ENCODE assay signal across 19 cellular contexts in genomic region chr10:103021897-103022286, GRCh38.
A peak's percentile ranks its signal among the peaks of the same experiment; 100 is the strongest.
DNase-seq lines count a peak whose midpoint lies in the region; ATAC-seq and TF ChIP-seq lines count a peak whose summit lies in the region.
"Had no signal": no experiment of that assay in that cellular context is flagged by ENCODE, and none has a peak within 500 bp of the region (broad histone marks: within the 10 kb centered on the region; RNA-seq: fewer than 3 reads in every experiment).

No MANE protein-coding gene starts in this region.

- peaks cover 1% of the 10 kb centered on the region for H3K36me3 Mint-ChIP-seq in progenitor cell of endocrine pancreas (ENCODE audit: insufficient read depth)

- no peak overlapping the region for H3K4me3 Mint-ChIP-seq in progenitor cell of endocrine pancreas (ENCODE audit: low read depth)
- H3K4me3 Mint-ChIP-seq: activated naive CD8-positive, alpha-beta T cell treated with anti-CD3 and anti-CD28 coated beads, Interleukin-2, amount 50 U/mL, for 24 hours; activated T-cell treated with anti-CD3 and anti-CD28 coated beads, Interleukin-2, amount 50 U/mL, for 72 hours; naive thymus-derived CD4-positive, alpha-beta T cell had no signal

- TF ChIP-seq CTCF in fibroblast of the aortic adventitia (IDR thresholded peaks at IDR 0.05; ENCODE audit: insufficient read depth, low read length) (no peak), progenitor cell of endocrine pancreas (IDR thresholded peaks at IDR 0.05; ENCODE audit: unreplicated experiment) (no peak)

- ATAC-seq in GM21737 (IDR thresholded peaks at IDR 0.05; ENCODE audit: unreplicated experiment), result no peak
- ATAC-seq: activated naive CD8-positive, alpha-beta T cell treated with anti-CD3 and anti-CD28 coated beads, Interleukin-2, amount 50 U/mL, for 24 hours; activated T-cell treated with anti-CD3 and anti-CD28 coated beads, Interleukin-2, amount 50 U/mL, for 72 hours; naive thymus-derived CD4-positive, alpha-beta T cell; stimulated activated naive CD8-positive, alpha-beta T cell treated with anti-CD3 and anti-CD28 coated beads, Interleukin-15, Interleukin-2, amounts not matched to agents 100 U/mL and 50 U/mL, for 24 hours had no signal

- H3K27me3 Mint-ChIP-seq in progenitor cell of endocrine pancreas, result no peaks in the 10 kb centered on the region
- H3K27me3 Mint-ChIP-seq: activated naive CD8-positive, alpha-beta T cell treated with anti-CD3 and anti-CD28 coated beads, Interleukin-2, amount 50 U/mL, for 24 hours had no signal

- no peaks in the 10 kb centered on the region for H3K9me3 Mint-ChIP-seq in progenitor cell of endocrine pancreas (ENCODE audit: low read depth)
- H3K9me3 Mint-ChIP-seq: activated naive CD8-positive, alpha-beta T cell treated with anti-CD3 and anti-CD28 coated beads, Interleukin-2, amount 50 U/mL, for 24 hours; activated T-cell treated with anti-CD3 and anti-CD28 coated beads, Interleukin-2, amount 50 U/mL, for 72 hours had no signal

- H3K27ac Mint-ChIP-seq in progenitor cell of endocrine pancreas, result peak overlapping the region; percentile 70
- H3K27ac Mint-ChIP-seq: activated naive CD8-positive, alpha-beta T cell treated with anti-CD3 and anti-CD28 coated beads, Interleukin-2, amount 50 U/mL, for 24 hours; activated T-cell treated with anti-CD3 and anti-CD28 coated beads, Interleukin-2, amount 50 U/mL, for 72 hours; naive thymus-derived CD4-positive, alpha-beta T cell had no signal

- peaks cover 8% of the 10 kb centered on the region for H3K4me1 Mint-ChIP-seq in progenitor cell of endocrine pancreas (ENCODE audit: low read depth)
- H3K4me1 Mint-ChIP-seq: activated naive CD8-positive, alpha-beta T cell treated with anti-CD3 and anti-CD28 coated beads, Interleukin-2, amount 50 U/mL, for 24 hours had no signal

- no peak overlapping the region for H3K4me3 ChIP-seq in fibroblast of the aortic adventitia (ENCODE audit: low read depth, low read length)
- H3K4me3 ChIP-seq: colonic mucosa, prostate gland, SK-N-MC had no signal

- DNase-seq in EH (ENCODE audit: low read depth) (peak; percentile 64), amniotic epithelial cell (ENCODE audit: low read depth) (peak; percentile 90), fibroblast of the aortic adventitia (ENCODE audit: low read depth) (peak; percentile 72), progenitor cell of endocrine pancreas (ENCODE audit: low spot score, unreplicated experiment) (no peak), retina (no peak), NAMALWA (ENCODE audit: low spot score) (no peak)
- DNase-seq in activated CD8-positive, alpha-beta memory T cell treated with anti-CD3 and anti-CD28 coated beads, Interleukin-2, amount 50 U/mL, for 4 hours, result no peak
- DNase-seq: activated CD4-positive, alpha-beta T cell treated with anti-CD3 and anti-CD28 coated beads, Interleukin-2, amount 50 U/mL, for 1 hour; activated naive CD8-positive, alpha-beta T cell treated with anti-CD3 and anti-CD28 coated beads, Interleukin-2, amount 50 U/mL, for 24 hours; activated T-cell treated with anti-CD3 and anti-CD28 coated beads, Interleukin-2, amount 50 U/mL, for 72 hours; colonic mucosa; DMS 273 treated with DMSO at 0.1 percent for 48 hours; naive thymus-derived CD4-positive, alpha-beta T cell; NCI-H2029; NCI-H510A treated with DMSO at 0.1 percent for 48 hours; stimulated activated naive CD8-positive, alpha-beta T cell treated with anti-CD3 and anti-CD28 coated beads, Interleukin-15, Interleukin-2, amounts not matched to agents 100 U/mL and 50 U/mL, for 24 hours had no signal

Comparison
In these comparisons a context has a peak if more than half of its experiments do, and no peak if none do; other contexts are left out.
1. DNase-seq: peak in EH (single experiment), amniotic epithelial cell (single experiment) and fibroblast of the aortic adventitia (single experiment); none in progenitor cell of endocrine pancreas (single experiment), retina (single experiment), activated CD8-positive, alpha-beta memory T cell treated with anti-CD3 and anti-CD28 coated beads, Interleukin-2, amount 50 U/mL, for 4 hours (single experiment) and NAMALWA (single experiment).